16 cellular contexts compared by ENCODE assay signal in genomic region chr13:41596190-41596589, GRCh38.
DNase-seq lines count a peak whose midpoint lies in the region; ATAC-seq and TF ChIP-seq lines count a peak whose summit lies in the region.
"Had no signal": no experiment of that assay in that cellular context is flagged by ENCODE, and none has a peak within 500 bp of the region (broad histone marks: within the 10 kb centered on the region; RNA-seq: fewer than 3 reads in every experiment).

No MANE protein-coding gene starts in this region.

- no peak overlapping the region for H4K91ac ChIP-seq in IMR-90 (ENCODE audit: insufficient read depth, low read depth, low read length)

- peaks cover 12% of the 10 kb centered on the region for H3K4me1 ChIP-seq in IMR-90 (ENCODE audit: control insufficient read depth, insufficient read depth, low read length)

- H3K4me2 ChIP-seq in IMR-90 (ENCODE audit: low read depth, low read length), result no peak overlapping the region

- peak overlapping the region; percentile 45 to 55 for H4K8ac ChIP-seq in IMR-90 (ENCODE audit: low read depth in 2 of 2, low read length in 2 of 2)

- peak overlapping the region; percentile 43; the same call in 1 of the 2 replicates for H3K4ac ChIP-seq in IMR-90 (ENCODE audit: low read depth, low read length)

- intact Hi-C loops in IMR-90 (cut with micrococcal nuclease), result no loop called here
- intact Hi-C loops in Calu3 (cut with micrococcal nuclease; ENCODE audit: unreplicated experiment), result loop anchor here (5.0 kb wide), 1 partner anchor 51 kb away; no protein-coding TSS in a partner anchor

- TF ChIP-seq POLR2A in IMR-90 (IDR thresholded peaks at IDR 0.05; ENCODE audit: low read depth, low read length), result no peak

- H3K27ac ChIP-seq in IMR-90 (ENCODE audit: insufficient read depth, low read length), result peak overlapping the region; percentile 85
- peak overlapping the region; percentile 8 for H3K27ac ChIP-seq in brain microvascular endothelial cell
- H3K27ac ChIP-seq: RWPE1 had no signal

- peak overlapping the region; percentile 56; the same call in 1 of the 3 replicates for H2BK15ac ChIP-seq in IMR-90 (ENCODE audit: low read depth, low read length)

- H2BK120ac ChIP-seq in IMR-90 (ENCODE audit: low read depth, low read length), result peak overlapping the region; percentile 74

- no peak for TF ChIP-seq RAD21 in IMR-90 (IDR thresholded peaks at IDR 0.05; ENCODE audit: low read length)

- H3K4me1 Mint-ChIP-seq in Calu3 (ENCODE audit: low read depth, unreplicated experiment), result no peaks in the 10 kb centered on the region

- H3K18ac ChIP-seq in IMR-90 (ENCODE audit: low read depth, low read length), result peak overlapping the region; percentile 79

- no peak overlapping the region for H2AFZ ChIP-seq in IMR-90 (replicated peaks; ENCODE audit: low read length, poor library complexity)

- no peaks in the 10 kb centered on the region for H4K20me1 ChIP-seq in IMR-90 (ENCODE audit: insufficient read depth, low read length)

- no peak overlapping the region for H2AK9ac ChIP-seq in IMR-90 (replicated peaks; ENCODE audit: low read depth, low read length, poor library complexity)

- ATAC-seq in IMR-90 (ENCODE audit: low read depth) (peak; percentile 61), HG03159 (IDR thresholded peaks at IDR 0.05; ENCODE audit: unreplicated experiment) (no peak)
- ATAC-seq: left colon had no signal

- peaks cover 6% of the 10 kb centered on the region for H3K9me1 ChIP-seq in IMR-90 (ENCODE audit: insufficient read depth, low read length)

- CTCF ChIA-PET in BJ (lab: Yijun Ruan, JAX), result interaction anchor here (2.3 kb wide), 1 partner anchor 137 kb away, joined by 5 read pairs; no protein-coding TSS in a partner anchor
- CTCF ChIA-PET in IMR-90 (lab: Yijun Ruan, JAX), result interaction anchor here (0.7 to 1.1 kb wide), 3 partner anchors 8 to 541 kb away, joined by 3 read pairs; no protein-coding TSS in a partner anchor
- CTCF ChIA-PET in Calu3 (lab: Charles Lee), result no interaction called here

- POLR2A ChIA-PET in BJ (lab: Charles Lee) (interaction anchor here (0.7 kb wide), 1 partner anchor 18 kb away, joined by 3 read pairs; no protein-coding TSS in a partner anchor), IMR-90 (lab: Charles Lee; ENCODE audit: unreplicated experiment) (no interaction called here)

- H3K14ac ChIP-seq in IMR-90 (replicated peaks; ENCODE audit: low read depth, low read length), result peak overlapping the region; percentile 35; the same call in 1 of the 2 replicates

- peak overlapping the region; percentile 92 for H2BK5ac ChIP-seq in IMR-90 (ENCODE audit: low read depth, low read length, poor library complexity, severe bottlenecking)

- peak; percentile 31; the same call in 1 of the 2 replicates for TF ChIP-seq CTCF in BJ (IDR thresholded peaks at IDR 0.05; ENCODE audit: insufficient read depth, low read depth, low read length)
- peak; percentile 19; the same call in 1 of the 2 replicates for TF ChIP-seq CTCF in IMR-90 (conservative IDR thresholded peaks at IDR 0.05; ENCODE audit: low read depth, low read length)
- peak; percentile 43 for TF ChIP-seq CTCF in brain microvascular endothelial cell (IDR thresholded peaks at IDR 0.05; ENCODE audit: low read depth, low read length, missing control alignments)
- TF ChIP-seq CTCF in Calu3 (IDR thresholded peaks at IDR 0.05; ENCODE audit: unreplicated experiment), result no peak

- no peak overlapping the region; the same call in 1 of the 2 replicates for H2AK5ac ChIP-seq in IMR-90 (ENCODE audit: low read depth, low read length)

- H3K23ac ChIP-seq in IMR-90 (ENCODE audit: low read depth, low read length), result no peak overlapping the region

- H3K9ac ChIP-seq in IMR-90 (ENCODE audit: low read depth, low read length), result peak overlapping the region; percentile 46; the same call in 1 of the 2 replicates

- H3K27me3 ChIP-seq in BJ (ENCODE audit: control insufficient read depth, insufficient read depth, low read length), result no peaks in the 10 kb centered on the region
- H3K27me3 ChIP-seq in IMR-90 (ENCODE audit: control insufficient read depth, insufficient read depth, low read length), result no peaks in the 10 kb centered on the region
- H3K27me3 ChIP-seq in brain microvascular endothelial cell (replicated peaks), result no peaks in the 10 kb centered on the region

- H3K36me3 ChIP-seq in BJ (ENCODE audit: control insufficient read depth, insufficient read depth, low read length) (no peaks in the 10 kb centered on the region), IMR-90 (ENCODE audit: control insufficient read depth, insufficient read depth, low read length) (0 out of 2 replicates have a peak, but pooled peaks cover 2% of the 10 kb centered on the region), brain microvascular endothelial cell (replicated peaks) (no peaks in the 10 kb centered on the region)

- DNase-seq in BJ (ENCODE audit: low read depth) (no peak), IMR-90 (peak; percentile 20), brain microvascular endothelial cell (no peak), iris pigment epithelial cell (ENCODE audit: low read depth) (peak; percentile 60), Calu3 (no peak), EL (no peak), activated T-cell treated with anti-CD3 and anti-CD28 coated beads for 4 hours (no peak)
- DNase-seq: activated CD4-positive, alpha-beta T cell treated with anti-CD3 and anti-CD28 coated beads for 1 hour; cerebellar nuclear complex; left colon; naive B cell; NCI-H1092 treated with DMSO at 0.1 percent for 48 hours; substantia nigra had no signal

- H3K4me3 ChIP-seq in BJ (ENCODE audit: low read depth, low read length) (no peak overlapping the region), IMR-90 (ENCODE audit: insufficient read depth, low read depth, low read length) (no peak overlapping the region), brain microvascular endothelial cell (ENCODE audit: low read depth, low read length) (no peak overlapping the region)

- H2BK20ac ChIP-seq in IMR-90 (ENCODE audit: low read depth, low read length), result peak overlapping the region; percentile 56; the same call in 1 of the 2 replicates

- H3K9me3 ChIP-seq in IMR-90 (ENCODE audit: control insufficient read depth, insufficient read depth, low read length), result no peaks in the 10 kb centered on the region

- no TSS peak for BruUV-seq in IMR-90 (replicated peaks; lab: Mats Ljungman, UMichigan)
- no TSS peak for BruUV-seq in Calu3 (replicated peaks; lab: Mats Ljungman, UMichigan)

- peak overlapping the region; percentile 55 for H3K56ac ChIP-seq in IMR-90 (ENCODE audit: extremely low read depth, insufficient read depth, low read length)

- no peaks in the 10 kb centered on the region for H3K36me3 Mint-ChIP-seq in Calu3 (ENCODE audit: insufficient read depth, unreplicated experiment)

- no peak overlapping the region for H3K27ac Mint-ChIP-seq in Calu3 (ENCODE audit: unreplicated experiment)
- H3K27ac Mint-ChIP-seq: naive B cell had no signal

- no peak overlapping the region; the same call in 1 of the 2 replicates for H4K5ac ChIP-seq in IMR-90 (ENCODE audit: low read depth, low read length)

- dilution Hi-C loops in IMR-90 (cut with HindIII; ENCODE audit: low sequenced_read_pairs, unreplicated experiment), result no loop called here

- H3K27me3 Mint-ChIP-seq in Calu3 (ENCODE audit: unreplicated experiment), result no peaks in the 10 kb centered on the region
- H3K27me3 Mint-ChIP-seq: activated naive CD4-positive, alpha-beta T cell treated with anti-CD3 and anti-CD28 coated beads, Interleukin-2, amount 50 U/mL, for 24 hours; naive B cell had no signal

- in situ Hi-C loops in IMR-90 (cut with MboI; ENCODE audit: low sequenced_read_pairs) (no loop called here), brain microvascular endothelial cell (cut with HindIII; ENCODE audit: low pct_ligation_motif_present, low sequenced_read_pairs) (no loop called here)

- no peaks in the 10 kb centered on the region for H3K79me1 ChIP-seq in IMR-90 (ENCODE audit: low read depth in 1 of 2, low read length in 2 of 2)

- H3K9me3 Mint-ChIP-seq in Calu3 (ENCODE audit: low read depth, unreplicated experiment), result no peaks in the 10 kb centered on the region
- H3K9me3 Mint-ChIP-seq: activated naive CD4-positive, alpha-beta T cell treated with anti-CD3 and anti-CD28 coated beads, Interleukin-2, amount 50 U/mL, for 24 hours had no signal

- no peak overlapping the region for H3K4me3 Mint-ChIP-seq in Calu3 (ENCODE audit: low read depth, unreplicated experiment)
- H3K4me3 Mint-ChIP-seq: activated naive CD4-positive, alpha-beta T cell treated with anti-CD3 and anti-CD28 coated beads, Interleukin-2, amount 50 U/mL, for 24 hours; naive B cell had no signal

TF ChIP-seq in IMR-90, 13 proteins besides CTCF, POLR2A, EP300 and RAD21 (continues in another document):
- TF ChIP-seq MAZ (IDR thresholded peaks at IDR 0.05; ENCODE audit: borderline replicate concordance, low read depth, low read length) (no peak), RFX5 (IDR thresholded peaks at IDR 0.05; ENCODE audit: low read depth, low read length) (no peak), MXI1 (IDR thresholded peaks at IDR 0.05; ENCODE audit: borderline replicate concordance, low read depth, low read length) (no peak), MAFK (IDR thresholded peaks at IDR 0.05; ENCODE audit: low read depth, low read length) (no peak), FOS (IDR thresholded peaks at IDR 0.05; ENCODE audit: low read depth, low read length) (no peak), BHLHE40 (IDR thresholded peaks at IDR 0.05; ENCODE audit: low read depth, low read length) (no peak), USF2 (IDR thresholded peaks at IDR 0.05; ENCODE audit: low read depth, low read length) (no peak), SMC3 (IDR thresholded peaks at IDR 0.05; ENCODE audit: low read depth, low read length) (no peak), RCOR1 (IDR thresholded peaks at IDR 0.05; ENCODE audit: insufficient replicate concordance, low read length) (no peak), ELK1 (IDR thresholded peaks at IDR 0.05; ENCODE audit: borderline replicate concordance, low read depth, low read length) (no peak), CHD1 (IDR thresholded peaks at IDR 0.05; ENCODE audit: low read depth, low read length) (no peak)

Comparison
In these comparisons a context has a peak if more than half of its experiments do, and no peak if none do; other contexts are left out.
1. DNase-seq: peak in IMR-90 (single experiment) and iris pigment epithelial cell (single experiment); none in BJ (single experiment), brain microvascular endothelial cell (single experiment), Calu3 (single experiment), EL (single experiment) and activated T-cell treated with anti-CD3 and anti-CD28 coated beads for 4 hours (single experiment).